In the genomic region with DNA sequence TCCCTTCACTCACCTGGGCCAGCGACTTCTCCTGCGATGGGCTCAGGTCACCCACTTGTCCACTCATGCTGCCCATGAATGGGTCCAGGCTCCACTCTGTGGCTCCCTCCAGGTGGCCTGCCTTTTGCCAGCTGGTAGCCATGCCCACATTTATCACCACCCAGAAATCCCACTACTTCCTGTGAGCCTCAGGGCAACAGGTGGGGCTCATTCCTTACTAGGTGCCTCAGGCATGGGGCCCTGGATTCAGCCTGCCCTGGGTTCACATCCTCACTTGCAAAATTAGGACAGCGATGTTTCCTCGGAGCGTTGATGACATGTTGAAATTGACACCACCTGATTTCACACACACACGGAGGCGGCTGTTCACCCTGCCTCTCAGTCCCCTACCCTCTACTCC, we compare ENCODE assay signal across 1 cellular context.
TF ChIP-seq lines count a peak whose summit lies in the region.

SEC14L6 (minus strand) TSS at position 126 of the 400 bp plus-strand sequence; CDS start at position 67, 59 bp downstream.

TF ChIP-seq in IMR-90, 13 proteins besides CTCF, POLR2A, EP300 and RAD21 (continued from another document):
- TF ChIP-seq MXI1 (IDR thresholded peaks at IDR 0.05; ENCODE audit: borderline replicate concordance, low read depth, low read length) (no peak), MAFK (IDR thresholded peaks at IDR 0.05; ENCODE audit: low read depth, low read length) (no peak), CEBPB (IDR thresholded peaks at IDR 0.05; ENCODE audit: low read depth, low read length) (no peak), SMC3 (IDR thresholded peaks at IDR 0.05; ENCODE audit: low read depth, low read length) (no peak), FOS (IDR thresholded peaks at IDR 0.05; ENCODE audit: low read depth, low read length) (no peak), RFX5 (IDR thresholded peaks at IDR 0.05; ENCODE audit: low read depth, low read length) (no peak), NFE2L2 (IDR thresholded peaks at IDR 0.05; ENCODE audit: low read depth, low read length) (no peak)
- TF ChIP-seq, protein P1, sequence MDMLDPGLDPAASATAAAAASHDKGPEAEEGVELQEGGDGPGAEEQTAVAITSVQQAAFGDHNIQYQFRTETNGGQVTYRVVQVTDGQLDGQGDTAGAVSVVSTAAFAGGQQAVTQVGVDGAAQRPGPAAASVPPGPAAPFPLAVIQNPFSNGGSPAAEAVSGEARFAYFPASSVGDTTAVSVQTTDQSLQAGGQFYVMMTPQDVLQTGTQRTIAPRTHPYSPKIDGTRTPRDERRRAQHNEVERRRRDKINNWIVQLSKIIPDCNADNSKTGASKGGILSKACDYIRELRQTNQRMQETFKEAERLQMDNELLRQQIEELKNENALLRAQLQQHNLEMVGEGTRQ (IDR thresholded peaks at IDR 0.05; ENCODE audit: low read depth, low read length) = no peak
